ENCODE assay signal across 23 cellular contexts in the genomic region with DNA sequence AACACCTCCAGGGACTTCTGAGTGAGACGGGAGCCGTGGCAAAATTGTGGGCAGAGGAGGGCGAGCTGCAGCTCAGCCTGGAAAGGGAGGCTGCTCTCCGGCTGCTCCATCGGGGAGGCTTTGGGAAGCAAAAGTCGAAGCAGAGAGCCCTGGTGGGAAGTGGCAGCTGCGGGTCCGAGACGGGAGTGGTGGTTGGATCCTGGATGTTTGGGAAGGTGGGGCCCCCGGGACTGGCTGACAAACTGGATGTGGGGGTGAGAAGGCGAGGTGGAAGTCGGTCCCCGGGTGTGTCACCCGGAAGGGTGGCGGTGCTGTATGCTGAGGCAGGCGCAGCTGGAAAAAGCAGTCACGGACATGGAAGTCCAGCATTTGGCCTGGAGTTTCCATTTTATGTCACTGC. TPM values are rescaled to one million over a fixed set of nuclear protein-coding genes. Genes with fewer than 3 reads are reported as not detected.
DNase-seq lines count a peak whose midpoint lies in the region; ATAC-seq and TF ChIP-seq lines count a peak whose summit lies in the region.
"Had no signal": no experiment of that assay in that cellular context is flagged by ENCODE, and none has a peak within 500 bp of the region (broad histone marks: within the 10 kb centered on the region; RNA-seq: fewer than 3 reads in every experiment).

No MANE protein-coding gene starts in this region.

- ATAC-seq in upper lobe of right lung: no peak
- no peak for ATAC-seq in right lobe of liver
- ATAC-seq: HepG2, Panc1, T-helper 17 cell had no signal

- H3K4me1 Mint-ChIP-seq in T-helper 2 cell treated with Interferon-gamma antibody and Interleukin-4, amounts not matched to agents 5 μg/mL and 100 μg/mL, for 36 hours (ENCODE audit: low read depth): no peaks in the 10 kb centered on the region

- no peaks in the 10 kb centered on the region for H3K36me3 ChIP-seq in left ventricle myocardium inferior
- H3K36me3 ChIP-seq in upper lobe of right lung: no peaks in the 10 kb centered on the region
- no peaks in the 10 kb centered on the region for H3K36me3 ChIP-seq in OCI-LY7 (ENCODE audit: insufficient read depth, low read length)
- H3K36me3 ChIP-seq in right lobe of liver: no peaks in the 10 kb centered on the region
- H3K36me3 ChIP-seq: ovary had no signal

- CTCF ChIA-PET in OCI-LY7 (lab: Charles Lee; ENCODE audit: unreplicated experiment): no interaction called here

- H4K20me1 ChIP-seq in OCI-LY7 (ENCODE audit: insufficient read depth, low read length): no peaks in the 10 kb centered on the region

- no peak for TF ChIP-seq POLR2A in right lobe of liver (IDR thresholded peaks at IDR 0.05)

- H3K9me2 ChIP-seq in OCI-LY7 (ENCODE audit: insufficient read depth, low read length): no peaks in the 10 kb centered on the region

- H3K4me1 ChIP-seq in left ventricle myocardium inferior (peaks cover 20% of the 10 kb centered on the region), upper lobe of right lung (no peaks in the 10 kb centered on the region), OCI-LY7 (ENCODE audit: insufficient read depth, low read length, poor library complexity, severe bottlenecking) (no peaks in the 10 kb centered on the region), right lobe of liver (no peaks in the 10 kb centered on the region)
- H3K4me1 ChIP-seq: stomach, tibial nerve had no signal

- TF ChIP-seq CTCF in left ventricle myocardium inferior (IDR thresholded peaks at IDR 0.05; ENCODE audit: borderline replicate concordance) (no peak), upper lobe of right lung (IDR thresholded peaks at IDR 0.05) (no peak), OCI-LY7 (conservative IDR thresholded peaks at IDR 0.05; ENCODE audit: low read length) (no peak), right lobe of liver (IDR thresholded peaks at IDR 0.05) (no peak)

- no peak overlapping the region for H3K4me3 Mint-ChIP-seq in T-helper 2 cell treated with Interferon-gamma antibody and Interleukin-4, amounts not matched to agents 5 μg/mL and 100 μg/mL, for 36 hours

- peak; percentile 23 for DNase-seq in left ventricle myocardium inferior
- no peak for DNase-seq in cardiac septum (ENCODE audit: low spot score)
- DNase-seq in T-helper 2 cell treated with Interferon-gamma antibody and Interleukin-4, amounts not matched to agents 5 μg/mL and 100 μg/mL, for 36 hours (ENCODE audit: low spot score): no peak
- peak; percentile 4 for DNase-seq in iPS-NIHi11 (ENCODE audit: low spot score)
- peak; percentile 48 for DNase-seq in upper lobe of right lung
- no peak for DNase-seq in OCI-LY7 (ENCODE audit: low spot score)
- DNase-seq in DMS79 treated with DMSO at 0.1 percent for 48 hours (lab: John Stamatoyannopoulos, UW): no peak
- no peak for DNase-seq in right lobe of liver
- DNase-seq: activated CD4-positive, alpha-beta T cell treated with anti-CD3 and anti-CD28 coated beads for 4 hours; activated CD8-positive, alpha-beta memory T cell treated with anti-CD3 and anti-CD28 coated beads, Interleukin-2, amount 50 U/mL, for 4 hours; activated gamma-delta T cell treated with Interleukin-2 at 50 U/mL for 16 hours; central memory CD4-positive, alpha-beta T cell; naive B cell; NCI-H524 treated with DMSO at 0.1 percent for 48 hours; NK-92 treated with Interleukin-12 subunit alpha and Interleukin-12 subunit beta, amount 100 ng/mL, for 24 hours; stomach; T-helper 17 cell had no signal

- no peaks in the 10 kb centered on the region for H3K79me2 ChIP-seq in OCI-LY7 (ENCODE audit: insufficient read depth, low read depth, low read length)

- no peak overlapping the region for H2AFZ ChIP-seq in OCI-LY7 (ENCODE audit: low read length)

- H3K27me3 ChIP-seq in left ventricle myocardium inferior (ENCODE audit: low read depth) (peaks cover 20% of the 10 kb centered on the region), upper lobe of right lung (no peaks in the 10 kb centered on the region), right lobe of liver (no peaks in the 10 kb centered on the region)
- H3K27me3 ChIP-seq: ovary had no signal

- WGBS in right lobe of liver (ENCODE audit: insufficient coverage, low coverage, low lambda C conversion rate, missing lambda C conversion rate): 65% methylated on average over 8 of the region's 17 CpGs

- H3K36me3 Mint-ChIP-seq in T-helper 2 cell treated with Interferon-gamma antibody and Interleukin-4, amounts not matched to agents 5 μg/mL and 100 μg/mL, for 36 hours (ENCODE audit: low read depth): peaks cover 36% of the 10 kb centered on the region

- peak overlapping the region; percentile 2 for H3K27ac Mint-ChIP-seq in T-helper 2 cell treated with Interferon-gamma antibody and Interleukin-4, amounts not matched to agents 5 μg/mL and 100 μg/mL, for 36 hours

- POLR2A ChIA-PET in OCI-LY7 (lab: Charles Lee): no interaction called here

- peak overlapping the region; percentile 21 for H3K4me3 ChIP-seq in left ventricle myocardium inferior
- H3K4me3 ChIP-seq in upper lobe of right lung: no peak overlapping the region
- H3K4me3 ChIP-seq in OCI-LY7 (ENCODE audit: low read depth, low read length, poor library complexity, severe bottlenecking): no peak overlapping the region
- no peak overlapping the region for H3K4me3 ChIP-seq in right lobe of liver
- H3K4me3 ChIP-seq: ovary, stomach, tibial nerve had no signal

- intact Hi-C loops in left ventricle myocardium inferior (cut with micrococcal nuclease) (no loop called here), cardiac septum (cut with DNase I) (no loop called here), upper lobe of right lung (cut with DNase I) (no loop called here), OCI-LY7 (cut with micrococcal nuclease; ENCODE audit: unreplicated experiment) (no loop called here), right lobe of liver (cut with DNase I) (no loop called here)

- no peak overlapping the region for H3K4me2 ChIP-seq in OCI-LY7 (ENCODE audit: low read length)

- H3K9me3 Mint-ChIP-seq in T-helper 2 cell treated with Interferon-gamma antibody and Interleukin-4, amounts not matched to agents 5 μg/mL and 100 μg/mL, for 36 hours: no peaks in the 10 kb centered on the region
- H3K9me3 Mint-ChIP-seq: naive B cell had no signal

- no peaks in the 10 kb centered on the region for H3K27me3 Mint-ChIP-seq in T-helper 2 cell treated with Interferon-gamma antibody and Interleukin-4, amounts not matched to agents 5 μg/mL and 100 μg/mL, for 36 hours (ENCODE audit: low read depth)
- H3K27me3 Mint-ChIP-seq: naive B cell, T-helper 17 cell had no signal

- BruUV-seq in OCI-LY7 (replicated peaks; lab: Mats Ljungman, UMichigan): no TSS peak

- H3K9me3 ChIP-seq in left ventricle myocardium inferior (replicated peaks) (no peaks in the 10 kb centered on the region), upper lobe of right lung (no peaks in the 10 kb centered on the region), OCI-LY7 (ENCODE audit: low read length) (no peaks in the 10 kb centered on the region), right lobe of liver (no peaks in the 10 kb centered on the region)
- H3K9me3 ChIP-seq: ovary, stomach, tibial nerve had no signal

- H3K27ac ChIP-seq in left ventricle myocardium inferior (replicated peaks) (peak overlapping the region; percentile 67), upper lobe of right lung (no peak overlapping the region), OCI-LY7 (ENCODE audit: low read depth, low read length, poor library complexity, severe bottlenecking) (no peak overlapping the region), right lobe of liver (no peak overlapping the region)
- H3K27ac ChIP-seq: C4-2B, HL-60, ovary, stomach, tibial nerve had no signal

RNA-seq across cellular contexts. Expression of a gene that starts 52.1 kb away (rescaled TPM):
- total RNA-seq in left ventricle myocardium inferior (31.0 TPM), cardiac septum (19.3 TPM), upper lobe of right lung (60.4 TPM), OCI-LY7 (2022) (120 and 133 TPM in 2 replicates), right lobe of liver (10 to 100 TPM in 2 of 6 experiments, 1 to 10 TPM in 4; 4.4 to 14.8 (median 6.9) TPM)
- total RNA-seq in OCI-LY7 (2014; rRNA removed; shearing (Covaris generic)): 42.1 and 46.7 TPM in 2 replicates

Comparison
In these comparisons a context has a peak if more than half of its experiments do, and no peak if none do; other contexts are left out.
1. DNase-seq: peak in left ventricle myocardium inferior (single experiment), iPS-NIHi11 (single experiment) and upper lobe of right lung (single experiment); none in cardiac septum (single experiment), T-helper 2 cell treated with Interferon-gamma antibody and Interleukin-4, amounts not matched to agents 5 μg/mL and 100 μg/mL, for 36 hours (single experiment), OCI-LY7 (single experiment), DMS79 treated with DMSO at 0.1 percent for 48 hours (single experiment) and right lobe of liver (0 of 3).